In the genomic region with DNA sequence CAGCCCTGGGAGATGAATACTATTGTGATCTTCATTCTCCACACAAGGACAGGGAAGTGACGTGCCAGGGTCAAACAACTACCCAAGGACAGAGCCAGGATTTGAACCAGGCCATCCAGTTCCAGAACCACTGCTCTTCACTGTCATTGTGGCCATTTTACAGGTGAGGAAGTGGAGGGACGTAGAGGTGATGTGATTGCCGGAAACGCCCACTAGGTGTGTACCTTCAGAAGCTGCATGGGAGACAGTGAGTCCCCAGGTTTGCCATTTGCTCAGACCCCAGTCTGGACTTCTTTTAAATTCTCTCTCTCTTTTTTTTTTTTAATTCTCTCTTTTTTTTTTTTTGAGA, we compare ENCODE assay signal across 13 cellular contexts.
DNase-seq lines count a peak whose midpoint lies in the region; TF ChIP-seq lines count a peak whose summit lies in the region.
"Had no signal": no experiment of that assay in that cellular context is flagged by ENCODE, and none has a peak within 500 bp of the region (broad histone marks: within the 10 kb centered on the region; RNA-seq: fewer than 3 reads in every experiment).

No MANE protein-coding gene starts in this region.

- H3K9me3 ChIP-seq in breast epithelium (no peaks in the 10 kb centered on the region), neuronal stem cell (replicated peaks in 1 of 2; ENCODE audit: control insufficient read depth in 2 of 2, insufficient read depth in 1 of 2, low read depth in 1 of 2, low read length in 2 of 2) (no peaks in the 10 kb centered on the region)

- H3K27me3 ChIP-seq in breast epithelium = no peaks in the 10 kb centered on the region
- no peaks in the 10 kb centered on the region for H3K27me3 ChIP-seq in neuronal stem cell (ENCODE audit: control insufficient read depth in 3 of 3, insufficient read depth in 3 of 3, low read depth in 1 of 3, low read length in 3 of 3)

- H3K4me1 ChIP-seq in breast epithelium = peaks cover 19 to 25% of the 10 kb centered on the region in 2 donors
- H3K4me1 ChIP-seq in neuronal stem cell (ENCODE audit: control insufficient read depth in 2 of 2, insufficient read depth in 1 of 2, low read depth in 1 of 2, low read length in 2 of 2) = peaks cover 36 to 51% of the 10 kb centered on the region in 2 donors
- no peaks in the 10 kb centered on the region for H3K4me1 ChIP-seq in urinary bladder (ENCODE audit: insufficient read depth)

- WGBS in neuronal stem cell (ENCODE audit: extremely low coverage in 2 of 2, insufficient read length in 2 of 2, insufficient replicate concordance in 1 of 2), 2 donors = no CpG with 5 or more reads among the region's 4 CpGs
- 56% methylated on average over 4 of the region's 4 CpGs for WGBS in urinary bladder

- H3K27ac Mint-ChIP-seq in MCF 10A (ENCODE audit: low read depth, unreplicated experiment) = no peak overlapping the region

- H3K79me1 ChIP-seq in neuronal stem cell (ENCODE audit: low read depth, low read length) = peaks cover 6% of the 10 kb centered on the region

- no peak overlapping the region for H3K4me3 Mint-ChIP-seq in MCF 10A (ENCODE audit: unreplicated experiment)

- H4K8ac ChIP-seq in neuronal stem cell (ENCODE audit: low read depth, low read length) = no peak overlapping the region

- no peak overlapping the region for H2AFZ ChIP-seq in neuronal stem cell (ENCODE audit: low read length)

- H2BK120ac ChIP-seq in neuronal stem cell (ENCODE audit: low read depth, low read length) = no peak overlapping the region

- no peak overlapping the region for H4K91ac ChIP-seq in neuronal stem cell (ENCODE audit: low read depth, low read length, poor library complexity)

- H3K4me2 ChIP-seq in neuronal stem cell (ENCODE audit: insufficient read depth, low read length, poor library complexity, severe bottlenecking) = no peak overlapping the region

- H3K27ac ChIP-seq in breast epithelium (peak overlapping the region; percentile 96 to 97), neuronal stem cell (replicated peaks; ENCODE audit: low read length) (no peak overlapping the region), urinary bladder (ENCODE audit: low read depth) (peak overlapping the region; percentile 79)

- no peak overlapping the region for H3K14ac ChIP-seq in neuronal stem cell (ENCODE audit: low read length)

- H2BK15ac ChIP-seq in neuronal stem cell (ENCODE audit: low read length) = peak overlapping the region; percentile 78

- H2AK5ac ChIP-seq in neuronal stem cell (ENCODE audit: low read depth, low read length) = peak overlapping the region; percentile 99

- H3K36me3 ChIP-seq in breast epithelium (no peaks in the 10 kb centered on the region), neuronal stem cell (replicated peaks in 1 of 2; ENCODE audit: control insufficient read depth in 2 of 2, insufficient read depth in 2 of 2, low read length in 2 of 2) (no peaks in the 10 kb centered on the region), urinary bladder (ENCODE audit: insufficient read depth) (no peaks in the 10 kb centered on the region)

- DNase-seq in breast epithelium (ENCODE audit: low spot score in 2 of 2) (no peak), MCF 10A (ENCODE audit: unreplicated experiment) (no peak), foreskin fibroblast (no peak), neuronal stem cell (ENCODE audit: low spot score) (no peak), SHP77 (lab: John Stamatoyannopoulos, UW) (no peak), kidney glomerular epithelial cell (lab: John Stamatoyannopoulos, UW) (no peak)
- DNase-seq in stimulated activated CD4-positive, alpha-beta T cell treated with anti-CD3 and anti-CD28 coated beads, Interleukin-4, amount 100 ng/mL, for 4 hours = no peak
- DNase-seq: 8988T, DMS79, MM.1S, NCI-H82, T-helper 2 cell had no signal

- TF ChIP-seq POLR2A in breast epithelium (IDR thresholded peaks at IDR 0.05) = no peak

- no peak overlapping the region for H3K23ac ChIP-seq in neuronal stem cell (ENCODE audit: low read depth, low read length, poor library complexity)

- H3K4me1 Mint-ChIP-seq in MCF 10A (ENCODE audit: insufficient read depth, unreplicated experiment) = no peaks in the 10 kb centered on the region

- no peak overlapping the region for H3K9ac ChIP-seq in neuronal stem cell (ENCODE audit: low read depth, low read length, poor library complexity)

- H3K27me3 Mint-ChIP-seq in MCF 10A (ENCODE audit: insufficient read depth, unreplicated experiment) = no peaks in the 10 kb centered on the region

- no TSS peak for BruUV-seq in MCF 10A (replicated peaks; lab: Mats Ljungman, UMichigan)

- POLR2A ChIA-PET in MCF 10A (lab: Yijun Ruan, JAX) = no interaction called here

- H2BK12ac ChIP-seq in neuronal stem cell (ENCODE audit: low read length) = no peak overlapping the region

- TF ChIP-seq CTCF in breast epithelium (IDR thresholded peaks at IDR 0.05) (no peak), MCF 10A (IDR thresholded peaks at IDR 0.05; ENCODE audit: unreplicated experiment) (no peak), foreskin fibroblast (IDR thresholded peaks at IDR 0.05; ENCODE audit: low read depth, low read length) (no peak)

- peak overlapping the region; percentile 93 for H3K18ac ChIP-seq in neuronal stem cell (ENCODE audit: low read length)

- no peaks in the 10 kb centered on the region for H3K36me3 Mint-ChIP-seq in MCF 10A (ENCODE audit: insufficient read depth, unreplicated experiment)

- intact Hi-C loops in breast epithelium (cut with DNase I; ENCODE audit: low total_unique reads) = loop anchor here (2.0 kb wide), 1 partner anchor 53 kb away; no protein-coding TSS in a partner anchor
- intact Hi-C loops in MCF 10A (cut with micrococcal nuclease) = no loop called here

- H2BK5ac ChIP-seq in neuronal stem cell (ENCODE audit: low read length) = no peak overlapping the region

- no peaks in the 10 kb centered on the region for H3K9me3 Mint-ChIP-seq in MCF 10A (ENCODE audit: unreplicated experiment)

- H3K4me3 ChIP-seq in breast epithelium (peak overlapping the region; percentile 2 to 60 (median 35)), foreskin fibroblast (ENCODE audit: low read depth in 1 of 2, low read length in 2 of 2) (peak overlapping the region; percentile 39 to 41), neuronal stem cell (ENCODE audit: low read length in 2 of 2) (no peak overlapping the region), urinary bladder (ENCODE audit: low read depth, low read length) (no peak overlapping the region)

- CTCF ChIA-PET in MCF 10A (lab: Yijun Ruan, JAX) = no interaction called here

- H3K4ac ChIP-seq in neuronal stem cell (ENCODE audit: low read length) = no peak overlapping the region

Comparison
In these comparisons a context has a peak if more than half of its experiments do, and no peak if none do; other contexts are left out.
1. H3K4me3 ChIP-seq: peak in breast epithelium (3 of 3) and foreskin fibroblast (2 of 2); none in neuronal stem cell (0 of 2) and urinary bladder (single experiment).